ENCODE assay signal across 8 cellular contexts in the genomic region with DNA sequence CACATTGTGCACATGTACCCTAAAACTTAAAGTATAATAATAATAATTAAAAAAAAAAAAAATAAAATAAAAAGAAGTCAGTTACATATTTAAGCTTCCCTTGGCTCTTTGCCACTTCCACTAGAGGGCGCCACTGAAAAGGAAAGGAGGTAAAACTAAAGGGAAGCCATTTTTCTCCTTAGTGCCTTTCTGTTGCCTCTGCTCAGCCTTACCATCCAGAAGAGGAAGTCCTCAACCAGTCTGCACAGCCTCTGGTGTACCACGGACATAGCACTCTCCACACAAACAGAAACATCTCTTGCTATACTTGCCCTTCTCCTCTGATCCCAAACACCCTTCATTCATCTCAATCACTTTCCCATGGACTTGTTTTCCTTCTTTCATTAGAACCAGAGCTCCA.
DNase-seq lines count a peak whose midpoint lies in the region; ATAC-seq, FAIRE-seq and TF ChIP-seq lines count a peak whose summit lies in the region.

No MANE protein-coding gene starts in this region.

- no peaks in the 10 kb centered on the region for H3K9me1 ChIP-seq in endothelial cell of umbilical vein (replicated peaks; ENCODE audit: control insufficient read depth, extremely low read depth, insufficient read depth, low read length)

- no peak overlapping the region for H2AFZ ChIP-seq in endothelial cell of umbilical vein (ENCODE audit: low read depth, low read length)

- H3K36me3 ChIP-seq in endothelial cell of umbilical vein (ENCODE audit: control insufficient read depth in 2 of 2, extremely low read depth in 1 of 2, insufficient read depth in 2 of 2, low read length in 2 of 2) = no peaks in the 10 kb centered on the region
- H3K36me3 ChIP-seq in thyroid gland = no peaks in the 10 kb centered on the region

- no peak overlapping the region for H3K4me3 ChIP-seq in endothelial cell of umbilical vein (replicated peaks in 1 of 3; ENCODE audit: insufficient read depth in 1 of 3, low read depth in 1 of 3, low read length in 3 of 3)
- H3K4me3 ChIP-seq in thyroid gland (replicated peaks in 1 of 3) = no peak overlapping the region

- H4K20me1 ChIP-seq in endothelial cell of umbilical vein (replicated peaks; ENCODE audit: control insufficient read depth, extremely low read depth, insufficient read depth, low read length) = no peaks in the 10 kb centered on the region

- CTCF ChIA-PET in activated CD8-positive, alpha-beta T cell treated with anti-CD3 and anti-CD28 coated beads, Interleukin-2, amount 10 ng/mL, durations not matched to agents 7 days and 5 days (lab: Charles Lee) = interaction anchor here (0.6 to 4.1 kb wide), 44 partner anchors 8 to 674 kb away, joined by 3 to 54 read pairs (median 4); no protein-coding TSS in a partner anchor
- CTCF ChIA-PET in endothelial cell of umbilical vein (lab: Charles Lee) = interaction anchor here (0.5 to 3.7 kb wide), 19 partner anchors 8 to 322 kb away, joined by 3 to 26 read pairs (median 4); no protein-coding TSS in a partner anchor

- no peaks in the 10 kb centered on the region for H3K4me1 ChIP-seq in endothelial cell of umbilical vein (ENCODE audit: control insufficient read depth, extremely low read depth, insufficient read depth, low read length)
- H3K4me1 ChIP-seq in thyroid gland = no peaks in the 10 kb centered on the region

- H3K27me3 Mint-ChIP-seq in activated CD8-positive, alpha-beta T cell treated with anti-CD3 and anti-CD28 coated beads, Interleukin-2, amount 10 ng/mL, durations not matched to agents 7 days and 5 days (ENCODE audit: low read depth) = no peaks in the 10 kb centered on the region
- H3K27me3 Mint-ChIP-seq in nephron (ENCODE audit: low read depth) = no peaks in the 10 kb centered on the region

- ATAC-seq in GM18861 (IDR thresholded peaks at IDR 0.05; ENCODE audit: unreplicated experiment) = peak; percentile 44
- peak; percentile 84 for ATAC-seq in activated CD8-positive, alpha-beta T cell treated with anti-CD3 and anti-CD28 coated beads, Interleukin-2, amount 10 ng/mL, durations not matched to agents 7 days and 5 days

- peak; percentile 21 to 22 for TF ChIP-seq CTCF in endothelial cell of umbilical vein (IDR thresholded peaks at IDR 0.05; ENCODE audit: extremely low read depth in 1 of 2, insufficient read depth in 1 of 2, low read depth in 1 of 2, low read length in 2 of 2)
- peak; percentile 36 to 42 (median 37) for TF ChIP-seq CTCF in nephron (IDR thresholded peaks at IDR 0.05; ENCODE audit: unreplicated experiment in 3 of 3)
- peak in 4 of 6 experiments; percentile 13 to 54 (median 35) for TF ChIP-seq CTCF in thyroid gland (IDR thresholded peaks at IDR 0.05)

- H3K4me3 Mint-ChIP-seq in activated CD8-positive, alpha-beta T cell treated with anti-CD3 and anti-CD28 coated beads, Interleukin-2, amount 10 ng/mL, durations not matched to agents 7 days and 5 days = no peak overlapping the region
- H3K4me3 Mint-ChIP-seq in nephron = no peak overlapping the region

- peak overlapping the region; percentile 31 for H3K27ac Mint-ChIP-seq in activated CD8-positive, alpha-beta T cell treated with anti-CD3 and anti-CD28 coated beads, Interleukin-2, amount 10 ng/mL, durations not matched to agents 7 days and 5 days
- H3K27ac Mint-ChIP-seq in nephron = peak overlapping the region in 1 of 3 experiments; percentile 0

- intact Hi-C loops in endothelial cell of umbilical vein (cut with micrococcal nuclease) (loop anchor here (5.0 kb wide), 1 partner anchor 299 kb away; no protein-coding TSS in a partner anchor), thyroid gland (cut with DNase I) (no loop called here)

- no peak overlapping the region for H3K9ac ChIP-seq in endothelial cell of umbilical vein (replicated peaks; ENCODE audit: extremely low read depth, insufficient read depth, low read length)

- H3K27me3 ChIP-seq in endothelial cell of umbilical vein (ENCODE audit: control insufficient read depth in 2 of 2, insufficient read depth in 2 of 2, low read length in 2 of 2) (no peaks in the 10 kb centered on the region), thyroid gland (no peaks in the 10 kb centered on the region)

- TF ChIP-seq POLR2A in endothelial cell of umbilical vein (IDR thresholded peaks at IDR 0.05; ENCODE audit: low read depth, low read length) = no peak
- TF ChIP-seq POLR2A in thyroid gland (IDR thresholded peaks at IDR 0.05) = no peak

- in situ Hi-C loops in ACHN (cut with HindIII; ENCODE audit: low pct_ligation_motif_present, low pct_unique_long_range_greater_than_20kb, low sequenced_read_pairs) = no loop called here

- 55 to 64% methylated on average over 2 of the region's 2 CpGs for WGBS in thyroid gland, 2 donors

- peaks cover 17% of the 10 kb centered on the region for H3K4me1 Mint-ChIP-seq in activated CD8-positive, alpha-beta T cell treated with anti-CD3 and anti-CD28 coated beads, Interleukin-2, amount 10 ng/mL, durations not matched to agents 7 days and 5 days (ENCODE audit: low read depth)
- H3K4me1 Mint-ChIP-seq in nephron = peaks cover 16% of the 10 kb centered on the region

- no TSS peak for BruUV-seq in endothelial cell of umbilical vein (replicated peaks; lab: Mats Ljungman, UMichigan)

- DNase-seq in ACHN (peak; percentile 81), NCI-H460 (ENCODE audit: extremely low read depth, low read depth) (peak; percentile 50), endothelial cell of umbilical vein (ENCODE audit: low read depth, low spot score) (peak; percentile 53), thyroid gland (peak; percentile 51 to 65), DMS79 (lab: John Stamatoyannopoulos, UW) (no peak)
- DNase-seq in activated CD8-positive, alpha-beta T cell treated with anti-CD3 and anti-CD28 coated beads, Interleukin-2, amount 10 ng/mL, durations not matched to agents 7 days and 5 days = peak; percentile 82

- dilution Hi-C loops in endothelial cell of umbilical vein (cut with MboI; ENCODE audit: extremely low pct_ligation_motif_present, low sequenced_read_pairs) = no loop called here

- H3K27ac ChIP-seq in endothelial cell of umbilical vein (ENCODE audit: insufficient read depth, low read depth, low read length) (no peak overlapping the region), thyroid gland (no peak overlapping the region)

- H3K36me3 Mint-ChIP-seq in activated CD8-positive, alpha-beta T cell treated with anti-CD3 and anti-CD28 coated beads, Interleukin-2, amount 10 ng/mL, durations not matched to agents 7 days and 5 days (ENCODE audit: low read depth) = no peaks in the 10 kb centered on the region
- no peaks in the 10 kb centered on the region for H3K36me3 Mint-ChIP-seq in nephron (ENCODE audit: low read depth)

- no peak overlapping the region for H3K4me2 ChIP-seq in endothelial cell of umbilical vein (ENCODE audit: insufficient read depth, low read length)

- H3K9me3 ChIP-seq in endothelial cell of umbilical vein (replicated peaks; ENCODE audit: control insufficient read depth, insufficient read depth, low read length) (no peaks in the 10 kb centered on the region), thyroid gland (no peaks in the 10 kb centered on the region)

- POLR2A ChIA-PET in activated CD8-positive, alpha-beta T cell treated with anti-CD3 and anti-CD28 coated beads, Interleukin-2, amount 10 ng/mL, durations not matched to agents 7 days and 5 days (lab: Charles Lee) = interaction anchor here (0.6 kb wide), 1 partner anchor 291 kb away, joined by 3 read pairs; no protein-coding TSS in a partner anchor
- POLR2A ChIA-PET in endothelial cell of umbilical vein (lab: Charles Lee) = no interaction called here

- no peaks in the 10 kb centered on the region for H3K79me2 ChIP-seq in endothelial cell of umbilical vein (ENCODE audit: control insufficient read depth, insufficient read depth, low read length)

- H3K9me3 Mint-ChIP-seq in activated CD8-positive, alpha-beta T cell treated with anti-CD3 and anti-CD28 coated beads, Interleukin-2, amount 10 ng/mL, durations not matched to agents 7 days and 5 days (ENCODE audit: insufficient read depth) = no peaks in the 10 kb centered on the region
- no peaks in the 10 kb centered on the region for H3K9me3 Mint-ChIP-seq in nephron

- no peak for FAIRE-seq in endothelial cell of umbilical vein (lab: Jason Lieb, UNC)

TF ChIP-seq in endothelial cell of umbilical vein, 7 proteins besides CTCF, POLR2A, EP300 and RAD21:
- no peak for TF ChIP-seq FOS (IDR thresholded peaks at IDR 0.05; ENCODE audit: borderline replicate concordance, insufficient read depth, low read length)
- no peak for TF ChIP-seq POLR2AphosphoS5 (IDR thresholded peaks at IDR 0.05; ENCODE audit: insufficient read depth, low read depth, low read length)
- no peak for TF ChIP-seq GATA2 (IDR thresholded peaks at IDR 0.05; ENCODE audit: insufficient read depth, insufficient read length, low read depth, low read length)
- no peak for TF ChIP-seq MYC (IDR thresholded peaks at IDR 0.05; ENCODE audit: low read depth, low read length)
- TF ChIP-seq MAX (IDR thresholded peaks at IDR 0.05; ENCODE audit: insufficient read depth, insufficient read length) = no peak
- TF ChIP-seq EZH2 (IDR thresholded peaks at IDR 0.05; ENCODE audit: borderline replicate concordance, low read depth, low read length, severe bottlenecking) = no peak
- no peak for TF ChIP-seq JUN (IDR thresholded peaks at IDR 0.05; ENCODE audit: borderline replicate concordance, insufficient read depth, insufficient read length, low read depth)
